ENCODE assay signal across 8 cellular contexts in the genomic region with DNA sequence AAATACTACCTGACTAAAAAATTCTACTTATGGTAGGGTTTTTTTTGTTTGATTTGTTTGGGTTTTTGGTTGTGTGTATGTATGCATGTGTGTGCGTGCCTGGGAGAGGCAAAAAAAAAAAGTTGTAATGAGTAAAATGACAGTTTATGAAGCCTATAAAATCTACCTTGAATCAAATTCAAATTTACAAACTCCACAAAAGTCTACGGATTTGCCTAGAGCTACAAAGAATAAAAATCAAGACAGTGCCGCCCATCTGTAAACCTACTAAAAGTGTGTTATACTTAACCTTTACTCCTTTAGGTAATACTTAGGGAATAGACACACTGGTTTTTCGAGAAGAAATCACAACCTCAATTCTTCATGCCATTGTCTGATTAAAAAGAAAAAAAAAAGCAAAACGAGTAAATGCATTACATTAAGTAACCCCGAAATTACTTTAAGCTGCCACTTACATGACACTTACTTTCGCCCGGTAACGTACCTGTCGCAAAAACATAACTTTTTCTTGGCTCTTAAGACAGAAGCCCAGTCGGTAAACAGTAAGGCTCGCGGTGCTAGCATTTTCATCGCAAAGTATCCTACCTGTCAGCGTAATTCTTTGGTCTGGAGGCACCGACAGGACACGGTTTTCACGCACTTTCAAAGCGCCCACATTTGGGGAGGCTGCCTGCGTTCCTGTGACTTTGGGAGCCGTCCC. TPM values are rescaled to one million over a fixed set of nuclear protein-coding genes. Genes with fewer than 3 reads are reported as not detected.
DNase-seq lines count a peak whose midpoint lies in the region; TF ChIP-seq lines count a peak whose summit lies in the region.

No MANE protein-coding gene starts in this region.

- no peaks in the 10 kb centered on the region for H3K9me3 Mint-ChIP-seq in endodermal cell
- no peaks in the 10 kb centered on the region for H3K9me3 Mint-ChIP-seq in osteocyte (ENCODE audit: unreplicated experiment)

- H3K4me3 ChIP-seq in NB4 (ENCODE audit: low read depth, low read length) (peak overlapping the region; percentile 65), endodermal cell (ENCODE audit: low read length) (peak overlapping the region; percentile 90), BE2C (ENCODE audit: low read depth, low read length) (no peak overlapping the region)

- H3K4me3 Mint-ChIP-seq in endodermal cell (peak overlapping the region; percentile 87), osteocyte (ENCODE audit: unreplicated experiment) (peak overlapping the region; percentile 76)

- H3K36me3 Mint-ChIP-seq in endodermal cell (ENCODE audit: low read depth) (peaks cover 2% of the 10 kb centered on the region), osteocyte (ENCODE audit: unreplicated experiment) (no peaks in the 10 kb centered on the region)

- 0 to 3% methylated on average over 12 to 21 of the region's 21 CpGs for WGBS in endodermal cell (ENCODE audit: insufficient coverage in 1 of 2, insufficient read length in 1 of 2), 2 experiments

- H3K27me3 ChIP-seq in endodermal cell (ENCODE audit: control insufficient read depth, insufficient read depth, low read length, poor library complexity, severe bottlenecking), result no peaks in the 10 kb centered on the region
- peaks cover 59% of the 10 kb centered on the region for H3K27me3 ChIP-seq in BE2C

- DNase-seq in DMS79 (lab: John Stamatoyannopoulos, UW) (peak; percentile 47), NB4 (ENCODE audit: low read depth) (no peak), endodermal cell (no peak), osteocyte (ENCODE audit: extremely low spot score, unreplicated experiment) (no peak), NCI-H69 (lab: John Stamatoyannopoulos, UW) (no peak), hepatic stellate cell (ENCODE audit: low spot score) (no peak), BE2C (no peak), NCI-H1436 (lab: John Stamatoyannopoulos, UW) (no peak)

- H3K4me1 Mint-ChIP-seq in endodermal cell (peaks cover 30% of the 10 kb centered on the region), osteocyte (ENCODE audit: unreplicated experiment) (peaks cover 67% of the 10 kb centered on the region)

- H3K9me3 ChIP-seq in endodermal cell (ENCODE audit: control insufficient read depth, low read length) (no peaks in the 10 kb centered on the region), BE2C (no peaks in the 10 kb centered on the region)

- H3K27ac Mint-ChIP-seq in endodermal cell, result no peak overlapping the region
- H3K27ac Mint-ChIP-seq in osteocyte (ENCODE audit: unreplicated experiment), result peak overlapping the region; percentile 59

- TF ChIP-seq POLR2A in NB4 (IDR thresholded peaks at IDR 0.05; ENCODE audit: extremely low read depth, insufficient read length), result no peak

- peak overlapping the region; percentile 98 for H3K9ac ChIP-seq in endodermal cell (ENCODE audit: extremely low read depth, low read length, poor library complexity, severe bottlenecking)

- peaks cover 8% of the 10 kb centered on the region for H3K27me3 Mint-ChIP-seq in endodermal cell (ENCODE audit: insufficient read depth)
- no peaks in the 10 kb centered on the region for H3K27me3 Mint-ChIP-seq in osteocyte (ENCODE audit: unreplicated experiment)

- no peaks in the 10 kb centered on the region for H3K4me1 ChIP-seq in endodermal cell (ENCODE audit: control insufficient read depth, insufficient read depth, low read length)
- H3K4me1 ChIP-seq in BE2C, result no peaks in the 10 kb centered on the region

- H3K36me3 ChIP-seq in endodermal cell (ENCODE audit: control insufficient read depth, insufficient read depth, low read length), result no peaks in the 10 kb centered on the region
- no peaks in the 10 kb centered on the region for H3K36me3 ChIP-seq in BE2C

- TF ChIP-seq CTCF in NB4 (IDR thresholded peaks at IDR 0.05; ENCODE audit: low read depth, low read length), result no peak
- TF ChIP-seq CTCF in endodermal cell (conservative IDR thresholded peaks at IDR 0.05), result no peak
- no peak for TF ChIP-seq CTCF in osteocyte (IDR thresholded peaks at IDR 0.05)
- no peak for TF ChIP-seq CTCF in BE2C (IDR thresholded peaks at IDR 0.05; ENCODE audit: low read depth, low read length)

- no peak overlapping the region for H3K27ac ChIP-seq in endodermal cell (ENCODE audit: low read depth, low read length)

RNA-seq across cellular contexts. Expression of a gene that starts 1.0 kb away (rescaled TPM):
- total RNA-seq in endodermal cell, result 10 to 100 TPM; 11.0 to 14.1 TPM
- polyA plus RNA-seq in endodermal cell (2013, experiment 1 of 2), result 5.3 TPM
- 6.3 TPM for polyA plus RNA-seq in endodermal cell (2013, experiment 2 of 2)
- total RNA-seq in osteocyte, result 6.0 and 6.3 TPM in 2 replicates
- polyA plus RNA-seq in BE2C (2012; ENCODE audit: insufficient read depth, insufficient read length, low read depth), result not detected

RNA-seq across cellular contexts. Expression of a gene that starts 59.6 kb away (rescaled TPM):
- total RNA-seq in endodermal cell (10 to 100 TPM; 41.0 to 42.9 TPM), osteocyte (30.8 and 32.2 TPM in 2 replicates)
- polyA plus RNA-seq in endodermal cell (2013, experiment 1 of 2), result 41.1 TPM
- 41.1 TPM for polyA plus RNA-seq in endodermal cell (2013, experiment 2 of 2)
- 56.7 TPM for polyA plus RNA-seq in BE2C (2012; ENCODE audit: insufficient read depth, insufficient read length, low read depth)
